6 cellular contexts compared by ENCODE assay signal in the genomic region with DNA sequence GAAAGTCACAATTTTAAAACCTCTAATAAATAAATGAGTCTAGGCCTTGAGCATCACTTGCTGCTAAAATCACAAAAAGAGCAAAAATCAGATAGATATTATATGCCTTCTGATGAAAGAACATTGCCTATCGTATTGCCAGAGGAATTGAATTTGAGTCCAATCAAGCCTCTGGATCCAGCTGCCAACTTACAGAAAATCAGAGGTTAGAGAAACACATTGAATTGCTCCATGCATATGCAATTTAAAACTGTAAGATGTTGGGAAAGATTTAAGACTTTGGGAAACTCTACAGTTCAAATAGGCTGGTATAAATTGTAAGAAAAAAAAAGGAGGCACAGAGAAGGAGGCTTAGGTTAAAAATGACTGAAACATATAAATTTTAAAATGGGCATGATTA.
"Had no signal": no experiment of that assay in that cellular context is flagged by ENCODE, and none has a peak within 500 bp of the region (broad histone marks: within the 10 kb centered on the region; RNA-seq: fewer than 3 reads in every experiment).

No MANE protein-coding gene starts in this region.

- H3K9me3 Mint-ChIP-seq: IgD-negative memory B cell had no signal

- H3K27ac Mint-ChIP-seq: IgD-negative memory B cell had no signal

- H3K4me1 Mint-ChIP-seq: IgD-negative memory B cell had no signal

- ATAC-seq: HepG2, K562 had no signal

- H3K36me3 Mint-ChIP-seq: IgD-negative memory B cell had no signal

- H3K4me3 ChIP-seq: K562 had no signal

- H3K4me3 Mint-ChIP-seq: IgD-negative memory B cell had no signal

- H3K27ac ChIP-seq: HL-60 had no signal

- DNase-seq: IMR-90, KBM-7 had no signal
